ENCODE assay signal across 8 cellular contexts in genomic region chr4:109433281-109434006, GRCh38. TPM values are rescaled to one million over a fixed set of nuclear protein-coding genes. Genes with fewer than 3 reads are reported as not detected.
A peak's percentile ranks its signal among the peaks of the same experiment; 100 is the strongest.
DNase-seq lines count a peak whose midpoint lies in the region; ATAC-seq and TF ChIP-seq lines count a peak whose summit lies in the region.

TSS of gene SEC24B (plus strand) at chr4:109433815. CDS start at chr4:109433870, 55 bp downstream.

- peak within 1 kb of the TSS; percentile 93 to 95 (median 93) for H3K27ac Mint-ChIP-seq in IgD-negative memory B cell
- peak within 1 kb of the TSS; percentile 79 for H3K27ac Mint-ChIP-seq in activated T-helper 1 cell treated with anti-CD3 and anti-CD28 coated beads, Interleukin-12 subunit alpha, Interleukin-12 subunit beta, Interleukin-2, Interleukin-4 antibody, amounts not matched to agents 30 ng/mL and 10 ng/mL and 1 ng/mL, durations not matched to agents 14 hours and 24 hours and 36 hours
- peak within 1 kb of the TSS; percentile 78 to 79 for H3K27ac Mint-ChIP-seq in natural killer cell treated with Interleukin-12 subunit alpha and Interleukin-12 subunit beta and Interleukin-15 and Interleukin-18, amount 100 ng/mL, for 72 hours
- peak within 1 kb of the TSS; percentile 79 for H3K27ac Mint-ChIP-seq in stimulated activated naive CD8-positive, alpha-beta T cell treated with anti-CD3 and anti-CD28 coated beads, Interleukin-15, Interleukin-2, amounts not matched to agents 100 ng/mL and 50 ng/mL, for 24 hours

- no peak for TF ChIP-seq CTCF in fibroblast of mammary gland (conservative IDR thresholded peaks at IDR 0.05; ENCODE audit: control insufficient read depth, insufficient read depth, low read depth, low read length)

- intact Hi-C loops in activated T-helper 1 cell treated with anti-CD3 and anti-CD28 coated beads, Interleukin-12 subunit alpha, Interleukin-12 subunit beta, Interleukin-2, Interleukin-4 antibody, amounts not matched to agents 30 ng/mL and 10 ng/mL and 1 ng/mL, durations not matched to agents 14 hours and 24 hours and 36 hours (cut with micrococcal nuclease) = loop anchor here (1.0 to 5.0 kb wide), 9 partner anchors 41 to 1713 kb away; partner anchors contain the start of genes GAR1, MCUB, PAPSS1 and RPL34

- peak; percentile 91 for ATAC-seq in GM21529 (IDR thresholded peaks at IDR 0.05; ENCODE audit: unreplicated experiment)
- ATAC-seq in natural killer cell treated with Interleukin-12 subunit alpha and Interleukin-12 subunit beta and Interleukin-15 and Interleukin-18, amount 100 ng/mL, for 72 hours = peak; percentile 94 to 96

- peak within 1 kb of the TSS; percentile 87 to 96 (median 94) for H3K4me3 Mint-ChIP-seq in IgD-negative memory B cell
- peak within 1 kb of the TSS; percentile 87 for H3K4me3 Mint-ChIP-seq in activated T-helper 1 cell treated with anti-CD3 and anti-CD28 coated beads, Interleukin-12 subunit alpha, Interleukin-12 subunit beta, Interleukin-2, Interleukin-4 antibody, amounts not matched to agents 30 ng/mL and 10 ng/mL and 1 ng/mL, durations not matched to agents 14 hours and 24 hours and 36 hours
- peak within 1 kb of the TSS; percentile 88 for H3K4me3 Mint-ChIP-seq in natural killer cell treated with Interleukin-12 subunit alpha and Interleukin-12 subunit beta and Interleukin-15 and Interleukin-18, amount 100 ng/mL, for 72 hours
- peak within 1 kb of the TSS; percentile 91 for H3K4me3 Mint-ChIP-seq in stimulated activated naive CD8-positive, alpha-beta T cell treated with anti-CD3 and anti-CD28 coated beads, Interleukin-15, Interleukin-2, amounts not matched to agents 100 ng/mL and 50 ng/mL, for 24 hours

- H3K27me3 Mint-ChIP-seq in IgD-negative memory B cell = no peaks in the 10 kb centered on the region
- no peaks in the 10 kb centered on the region for H3K27me3 Mint-ChIP-seq in activated T-helper 1 cell treated with anti-CD3 and anti-CD28 coated beads, Interleukin-12 subunit alpha, Interleukin-12 subunit beta, Interleukin-2, Interleukin-4 antibody, amounts not matched to agents 30 ng/mL and 10 ng/mL and 1 ng/mL, durations not matched to agents 14 hours and 24 hours and 36 hours (ENCODE audit: insufficient read depth)
- no peaks in the 10 kb centered on the region for H3K27me3 Mint-ChIP-seq in natural killer cell treated with Interleukin-12 subunit alpha and Interleukin-12 subunit beta and Interleukin-15 and Interleukin-18, amount 100 ng/mL, for 72 hours
- no peaks in the 10 kb centered on the region for H3K27me3 Mint-ChIP-seq in stimulated activated naive CD8-positive, alpha-beta T cell treated with anti-CD3 and anti-CD28 coated beads, Interleukin-15, Interleukin-2, amounts not matched to agents 100 ng/mL and 50 ng/mL, for 24 hours

- peak; percentile 38 for DNase-seq in DMS53 treated with DMSO at 0.1 percent for 48 hours (lab: John Stamatoyannopoulos, UW; ENCODE audit: unreplicated experiment)
- DNase-seq in RPMI7951 (ENCODE audit: low read depth) = peak; percentile 75
- DNase-seq in activated T-helper 1 cell treated with anti-CD3 and anti-CD28 coated beads, Interleukin-12 subunit alpha, Interleukin-12 subunit beta, Interleukin-2, Interleukin-4 antibody, amounts not matched to agents 30 ng/mL and 10 ng/mL and 1 ng/mL, durations not matched to agents 14 hours and 24 hours and 36 hours (ENCODE audit: low spot score) = peak; percentile 86
- DNase-seq in fibroblast of mammary gland (ENCODE audit: low read depth) = peak; percentile 65
- DNase-seq in natural killer cell treated with Interleukin-12 subunit alpha and Interleukin-12 subunit beta and Interleukin-15 and Interleukin-18, amount 100 ng/mL, for 72 hours (ENCODE audit: low spot score) = peak; percentile 94

- H3K4me1 Mint-ChIP-seq in IgD-negative memory B cell = peaks cover 32 to 37% (median 32%) of the 10 kb centered on the region in 3 donors
- H3K4me1 Mint-ChIP-seq in activated T-helper 1 cell treated with anti-CD3 and anti-CD28 coated beads, Interleukin-12 subunit alpha, Interleukin-12 subunit beta, Interleukin-2, Interleukin-4 antibody, amounts not matched to agents 30 ng/mL and 10 ng/mL and 1 ng/mL, durations not matched to agents 14 hours and 24 hours and 36 hours (ENCODE audit: low read depth) = peaks cover 57% of the 10 kb centered on the region
- peaks cover 26 to 37% of the 10 kb centered on the region in 2 donors for H3K4me1 Mint-ChIP-seq in natural killer cell treated with Interleukin-12 subunit alpha and Interleukin-12 subunit beta and Interleukin-15 and Interleukin-18, amount 100 ng/mL, for 72 hours (ENCODE audit: low read depth in 2 of 2)
- H3K4me1 Mint-ChIP-seq in stimulated activated naive CD8-positive, alpha-beta T cell treated with anti-CD3 and anti-CD28 coated beads, Interleukin-15, Interleukin-2, amounts not matched to agents 100 ng/mL and 50 ng/mL, for 24 hours (ENCODE audit: low read depth) = peaks cover 64% of the 10 kb centered on the region

- H3K36me3 Mint-ChIP-seq in IgD-negative memory B cell = no peaks in the 10 kb centered on the region
- peaks cover 14% of the 10 kb centered on the region for H3K36me3 Mint-ChIP-seq in activated T-helper 1 cell treated with anti-CD3 and anti-CD28 coated beads, Interleukin-12 subunit alpha, Interleukin-12 subunit beta, Interleukin-2, Interleukin-4 antibody, amounts not matched to agents 30 ng/mL and 10 ng/mL and 1 ng/mL, durations not matched to agents 14 hours and 24 hours and 36 hours (ENCODE audit: low read depth)
- H3K36me3 Mint-ChIP-seq in natural killer cell treated with Interleukin-12 subunit alpha and Interleukin-12 subunit beta and Interleukin-15 and Interleukin-18, amount 100 ng/mL, for 72 hours = peaks cover 5% of the 10 kb centered on the region
- peaks cover 17% of the 10 kb centered on the region for H3K36me3 Mint-ChIP-seq in stimulated activated naive CD8-positive, alpha-beta T cell treated with anti-CD3 and anti-CD28 coated beads, Interleukin-15, Interleukin-2, amounts not matched to agents 100 ng/mL and 50 ng/mL, for 24 hours (ENCODE audit: low read depth)

- peak within 1 kb of the TSS; percentile 85 for H3K4me3 ChIP-seq in fibroblast of mammary gland (ENCODE audit: control insufficient read depth, low read depth, low read length)

- no peaks in the 10 kb centered on the region for H3K9me3 Mint-ChIP-seq in IgD-negative memory B cell
- H3K9me3 Mint-ChIP-seq in activated T-helper 1 cell treated with anti-CD3 and anti-CD28 coated beads, Interleukin-12 subunit alpha, Interleukin-12 subunit beta, Interleukin-2, Interleukin-4 antibody, amounts not matched to agents 30 ng/mL and 10 ng/mL and 1 ng/mL, durations not matched to agents 14 hours and 24 hours and 36 hours = no peaks in the 10 kb centered on the region
- H3K9me3 Mint-ChIP-seq in natural killer cell treated with Interleukin-12 subunit alpha and Interleukin-12 subunit beta and Interleukin-15 and Interleukin-18, amount 100 ng/mL, for 72 hours = no peaks in the 10 kb centered on the region
- no peaks in the 10 kb centered on the region for H3K9me3 Mint-ChIP-seq in stimulated activated naive CD8-positive, alpha-beta T cell treated with anti-CD3 and anti-CD28 coated beads, Interleukin-15, Interleukin-2, amounts not matched to agents 100 ng/mL and 50 ng/mL, for 24 hours

RNA-seq across cellular contexts. Expression of gene SEC24B, which starts in this region (rescaled TPM):
- polyA plus RNA-seq in IgD-negative memory B cell = 16.4 TPM
- total RNA-seq in RPMI7951 (2014; rRNA removed; shearing (Covaris generic)) = 15.4 and 21.1 TPM in 2 replicates
- 32.5 and 34.0 TPM in 2 replicates for total RNA-seq in activated T-helper 1 cell treated with anti-CD3 and anti-CD28 coated beads, Interleukin-12 subunit alpha, Interleukin-12 subunit beta, Interleukin-2, Interleukin-4 antibody, amounts not matched to agents 30 ng/mL and 10 ng/mL and 1 ng/mL, durations not matched to agents 14 hours and 24 hours and 36 hours
- total RNA-seq in natural killer cell treated with Interleukin-12 subunit alpha and Interleukin-12 subunit beta and Interleukin-15 and Interleukin-18, amount 100 ng/mL, for 72 hours = 10 to 100 TPM; 29.5 to 29.9 TPM

Comparison
In these comparisons a context has a peak if more than half of its experiments do, and no peak if none do; other contexts are left out.
1. Peak in every context shown above with its lines: DNase-seq, ATAC-seq and H3K4me3 ChIP-seq.
2. DNase-seq: peak in every context shown above with its lines; median percentile 94 in natural killer cell treated with Interleukin-12 subunit alpha and Interleukin-12 subunit beta and Interleukin-15 and Interleukin-18, amount 100 ng/mL, for 72 hours; 86 in activated T-helper 1 cell treated with anti-CD3 and anti-CD28 coated beads, Interleukin-12 subunit alpha, Interleukin-12 subunit beta, Interleukin-2, Interleukin-4 antibody, amounts not matched to agents 30 ng/mL and 10 ng/mL and 1 ng/mL, durations not matched to agents 14 hours and 24 hours and 36 hours; 75 in RPMI7951; 65 in fibroblast of mammary gland; 38 in DMS53 treated with DMSO at 0.1 percent for 48 hours.